27 cellular contexts compared by ENCODE assay signal in the genomic region with DNA sequence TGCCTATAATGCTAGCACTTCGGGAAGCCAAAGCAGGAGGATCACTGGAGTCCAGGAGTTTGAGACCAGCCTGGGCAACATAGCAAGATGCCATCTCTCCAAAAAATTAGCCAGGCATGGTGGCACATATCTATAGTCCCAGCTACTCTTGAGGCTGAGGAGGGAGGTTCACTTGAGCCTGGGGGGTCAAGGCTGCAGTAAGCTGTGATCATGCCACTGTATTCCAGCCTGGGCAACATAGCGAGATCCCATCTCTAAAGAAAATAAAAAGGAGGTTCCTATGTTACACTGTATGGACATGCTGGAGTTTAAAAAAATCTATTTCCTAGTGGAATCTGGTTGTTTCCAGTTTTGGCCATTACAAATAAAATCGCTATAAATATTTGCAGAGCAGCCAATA.
"Had no signal": no experiment of that assay in that cellular context is flagged by ENCODE, and none has a peak within 500 bp of the region (broad histone marks: within the 10 kb centered on the region; RNA-seq: fewer than 3 reads in every experiment).

No MANE protein-coding gene starts in this region.

- H3K36me3 Mint-ChIP-seq: mesothelial cell of epicardium; stimulated activated memory B cell treated with anti-CD40 and anti-IgM and Interleukin-4, amounts not matched to agents 10 μg/mL and 1 μg/mL and 100 μg/mL, for 72 hours had no signal

- DNase-seq: effector memory CD4-positive, alpha-beta T cell; foreskin keratinocyte; heart left ventricle; kidney; mucosa of descending colon; naive B cell; nephron progenitor cell; occipital lobe; ovary; posterior cingulate gyrus; psoas muscle; right cardiac atrium; spleen; stimulated activated CD4-positive, alpha-beta T cell treated with anti-CD3 and anti-CD28 coated beads, Interleukin-4, amount 100 ng/mL, for 4 hours; stimulated activated naive CD8-positive, alpha-beta T cell treated with anti-CD3 and anti-CD28 coated beads, Interleukin-15, Interleukin-2, amounts not matched to agents 100 U/mL and 50 U/mL, for 24 hours; substantia nigra; testis; tibial artery; upper lobe of left lung had no signal

- H3K27me3 Mint-ChIP-seq: naive B cell; stimulated activated memory B cell treated with anti-CD40 and anti-IgM and Interleukin-4, amounts not matched to agents 10 μg/mL and 1 μg/mL and 100 μg/mL, for 72 hours had no signal

- ATAC-seq: foreskin keratinocyte; gastroesophageal sphincter; heart left ventricle; left lobe of liver; mucosa of descending colon; psoas muscle; right cardiac atrium; stimulated activated memory B cell treated with anti-CD40 and anti-IgM and Interleukin-4, amounts not matched to agents 10 μg/mL and 1 μg/mL and 100 μg/mL, for 72 hours; stimulated activated naive CD8-positive, alpha-beta T cell treated with anti-CD3 and anti-CD28 coated beads, Interleukin-15, Interleukin-2, amounts not matched to agents 100 U/mL and 50 U/mL, for 24 hours had no signal

- H3K4me1 ChIP-seq: foreskin keratinocyte had no signal

- H3K36me3 ChIP-seq: esophagus muscularis mucosa, gastroesophageal sphincter, heart left ventricle, ovary, spleen, tibial artery, upper lobe of left lung had no signal

- H3K27ac ChIP-seq: coronary artery, esophagus muscularis mucosa, foreskin keratinocyte, gastroesophageal sphincter, heart left ventricle, hepatocyte, ovary, psoas muscle, skin epidermis, spleen, testis, tibial artery, upper lobe of left lung had no signal

- H3K9me3 Mint-ChIP-seq: mesothelial cell of epicardium; nephron progenitor cell; stimulated activated memory B cell treated with anti-CD40 and anti-IgM and Interleukin-4, amounts not matched to agents 10 μg/mL and 1 μg/mL and 100 μg/mL, for 72 hours had no signal

- H3K27ac Mint-ChIP-seq: mesothelial cell of epicardium; nephron progenitor cell; stimulated activated memory B cell treated with anti-CD40 and anti-IgM and Interleukin-4, amounts not matched to agents 10 μg/mL and 1 μg/mL and 100 μg/mL, for 72 hours had no signal

- H3K9me3 ChIP-seq: esophagus muscularis mucosa, gastroesophageal sphincter, heart left ventricle, mucosa of descending colon, ovary, psoas muscle, spleen, testis, tibial artery, upper lobe of left lung had no signal

- H3K4me3 Mint-ChIP-seq: mesothelial cell of epicardium; nephron progenitor cell; stimulated activated memory B cell treated with anti-CD40 and anti-IgM and Interleukin-4, amounts not matched to agents 10 μg/mL and 1 μg/mL and 100 μg/mL, for 72 hours had no signal

- H3K4me3 ChIP-seq: coronary artery, esophagus muscularis mucosa, gastroesophageal sphincter, heart left ventricle, hepatocyte, mucosa of descending colon, ovary, psoas muscle, skin epidermis, spleen, testis, tibial artery, upper lobe of left lung had no signal
